Comparison of ENCODE assay signal across 29 cellular contexts in genomic region chr5:97427235-97427634, GRCh38.
"Had no signal": no experiment of that assay in that cellular context is flagged by ENCODE, and none has a peak within 500 bp of the region (broad histone marks: within the 10 kb centered on the region; RNA-seq: fewer than 3 reads in every experiment).

No MANE protein-coding gene starts in this region.

- H3K27ac Mint-ChIP-seq: activated B cell treated with CpG ODN at 0.5 μM for 24 hours; activated naive CD8-positive, alpha-beta T cell; activated T-cell treated with anti-CD3 and anti-CD28 coated beads, Interleukin-2, amount 50 U/mL, for 72 hours; effector memory CD8-positive, alpha-beta T cell; naive B cell; nephron progenitor cell; stimulated activated memory B cell treated with anti-CD40 and anti-IgM and Interleukin-4, amounts not matched to agents 10 μg/mL and 1 μg/mL and 100 μg/mL, for 72 hours had no signal

- H3K27me3 Mint-ChIP-seq: activated B cell treated with CpG ODN at 0.5 μM for 24 hours; effector memory CD8-positive, alpha-beta T cell; naive B cell; stimulated activated memory B cell treated with anti-CD40 and anti-IgM and Interleukin-4, amounts not matched to agents 10 μg/mL and 1 μg/mL and 100 μg/mL, for 72 hours had no signal

- H3K9ac ChIP-seq: parathyroid adenoma had no signal

- H3K27ac ChIP-seq: body of pancreas, cardiac muscle cell, heart right ventricle, parathyroid adenoma, psoas muscle, stomach, thyroid gland had no signal

- ATAC-seq: activated T-cell treated with anti-CD3 and anti-CD28 coated beads, Interleukin-2, amount 50 U/mL, for 72 hours; body of pancreas; effector memory CD8-positive, alpha-beta T cell; heart right ventricle; left cardiac atrium; left ventricle myocardium superior; psoas muscle; stimulated activated memory B cell treated with anti-CD40 and anti-IgM and Interleukin-4, amounts not matched to agents 10 μg/mL and 1 μg/mL and 100 μg/mL, for 72 hours had no signal

- H3K9me3 Mint-ChIP-seq: activated B cell treated with CpG ODN at 0.5 μM for 24 hours; activated T-cell treated with anti-CD3 and anti-CD28 coated beads, Interleukin-2, amount 50 U/mL, for 72 hours; naive B cell; nephron progenitor cell; stimulated activated memory B cell treated with anti-CD40 and anti-IgM and Interleukin-4, amounts not matched to agents 10 μg/mL and 1 μg/mL and 100 μg/mL, for 72 hours had no signal

- H3K4me2 ChIP-seq: smooth muscle cell had no signal

- H3K4me3 Mint-ChIP-seq: activated B cell treated with CpG ODN at 0.5 μM for 24 hours; activated naive CD8-positive, alpha-beta T cell; activated T-cell treated with anti-CD3 and anti-CD28 coated beads, Interleukin-2, amount 50 U/mL, for 72 hours; effector memory CD8-positive, alpha-beta T cell; naive B cell; nephron progenitor cell; stimulated activated memory B cell treated with anti-CD40 and anti-IgM and Interleukin-4, amounts not matched to agents 10 μg/mL and 1 μg/mL and 100 μg/mL, for 72 hours had no signal

- H2AFZ ChIP-seq: parathyroid adenoma had no signal

- H3K36me3 Mint-ChIP-seq: activated naive CD8-positive, alpha-beta T cell; naive B cell; stimulated activated memory B cell treated with anti-CD40 and anti-IgM and Interleukin-4, amounts not matched to agents 10 μg/mL and 1 μg/mL and 100 μg/mL, for 72 hours had no signal

- H3K4me1 ChIP-seq: body of pancreas, heart right ventricle, parathyroid adenoma, psoas muscle, stomach, thyroid gland had no signal

- H3K36me3 ChIP-seq: cardiac muscle cell, heart right ventricle, stomach, thyroid gland had no signal

- H3K4me1 Mint-ChIP-seq: activated B cell treated with CpG ODN at 0.5 μM for 24 hours; naive B cell; nephron progenitor cell; stimulated activated memory B cell treated with anti-CD40 and anti-IgM and Interleukin-4, amounts not matched to agents 10 μg/mL and 1 μg/mL and 100 μg/mL, for 72 hours had no signal

- DNase-seq: activated B cell treated with CpG ODN at 0.5 μM for 24 hours; activated naive CD4-positive, alpha-beta T cell treated with Interleukin-2 at 50 U/mL for 16 hours; activated T-cell treated with anti-CD3 and anti-CD28 coated beads for 4 hours; activated T-cell treated with anti-CD3 and anti-CD28 coated beads, Interleukin-2, amount 50 U/mL, for 72 hours; anterior cingulate cortex; body of pancreas; cerebellar nuclear complex; cortex of kidney; effector memory CD8-positive, alpha-beta T cell; foreskin melanocyte; heart right ventricle; left cardiac atrium; left ventricle myocardium superior; naive B cell; nephron progenitor cell; psoas muscle; stimulated activated CD4-positive, alpha-beta T cell treated with anti-CD3 and anti-CD28 coated beads, Interleukin-1b, Interleukin-23, amount 100 ng/mL, for 48 hours; stimulated activated CD4-positive, alpha-beta T cell treated with anti-CD3 and anti-CD28 coated beads, Interleukin-4, amount 100 ng/mL, for 4 hours; stimulated activated CD8-positive, alpha-beta memory T cell treated with anti-CD3 and anti-CD28 coated beads, Interleukin-4, amount 100 ng/mL, for 48 hours; stomach; T-helper 2 cell; thyroid gland had no signal

- H3K79me2 ChIP-seq: parathyroid adenoma had no signal

- H3K9me3 ChIP-seq: body of pancreas, heart right ventricle, psoas muscle, stomach, thyroid gland had no signal

- FAIRE-seq: endothelial cell of umbilical vein, islet of Langerhans had no signal

- H3K27me3 ChIP-seq: body of pancreas, cardiac muscle cell, heart right ventricle, stomach, thyroid gland had no signal

- H3K4me3 ChIP-seq: body of pancreas, cardiac muscle cell, heart right ventricle, psoas muscle, smooth muscle cell, stomach, thyroid gland had no signal
